14 cellular contexts compared by ENCODE assay signal in genomic region chr17:62165378-62165722, GRCh38.
DNase-seq lines count a peak whose midpoint lies in the region; ATAC-seq and TF ChIP-seq lines count a peak whose summit lies in the region.
"Had no signal": no experiment of that assay in that cellular context is flagged by ENCODE, and none has a peak within 500 bp of the region (broad histone marks: within the 10 kb centered on the region; RNA-seq: fewer than 3 reads in every experiment).

No MANE protein-coding gene starts in this region.

- TF ChIP-seq CTCF in GM06990 (IDR thresholded peaks at IDR 0.05; ENCODE audit: insufficient read depth, low read length, poor library complexity, severe bottlenecking) (no peak), Loucy (conservative IDR thresholded peaks at IDR 0.05; ENCODE audit: low read length) (no peak), mucosa of descending colon (IDR thresholded peaks at IDR 0.05) (no peak)

- H3K36me3 ChIP-seq in GM06990 (ENCODE audit: control insufficient read depth, insufficient read depth, low read length): no peaks in the 10 kb centered on the region
- no peaks in the 10 kb centered on the region for H3K36me3 ChIP-seq in Loucy (ENCODE audit: insufficient read depth, low read length)
- H3K36me3 ChIP-seq in mucosa of descending colon (ENCODE audit: low read depth): no peaks in the 10 kb centered on the region

- H3K27me3 ChIP-seq in GM06990 (replicated peaks; ENCODE audit: control insufficient read depth, insufficient read depth, low read length) (no peaks in the 10 kb centered on the region), Loucy (ENCODE audit: insufficient read depth, low read length, poor library complexity, severe bottlenecking) (no peaks in the 10 kb centered on the region)
- H3K27me3 ChIP-seq: testis had no signal

- H3K4me1 ChIP-seq in Loucy (ENCODE audit: insufficient read depth, low read length, poor library complexity, severe bottlenecking): peaks cover 7% of the 10 kb centered on the region
- H3K4me1 ChIP-seq in mucosa of descending colon (ENCODE audit: low read depth): peaks cover 3% of the 10 kb centered on the region
- H3K4me1 ChIP-seq: testis had no signal

- no peaks in the 10 kb centered on the region for H3F3A ChIP-seq in Loucy (ENCODE audit: low read depth)

- H3K9me3 ChIP-seq in Loucy (ENCODE audit: insufficient read depth, low read depth, low read length) (no peaks in the 10 kb centered on the region), mucosa of descending colon (no peaks in the 10 kb centered on the region)
- H3K9me3 ChIP-seq: testis had no signal

- H3K4me2 ChIP-seq in Loucy (ENCODE audit: low read depth, low read length, poor library complexity, severe bottlenecking): peak overlapping the region; percentile 17

- no peaks in the 10 kb centered on the region for H3K79me2 ChIP-seq in Loucy (ENCODE audit: insufficient read depth, low read length)

- H2AFZ ChIP-seq in Loucy (ENCODE audit: low read length): no peak overlapping the region

- DNase-seq in GM06990 (ENCODE audit: extremely low read depth, insufficient read length) (peak; percentile 24), mucosa of descending colon (peak in 1 of 3 donors; percentile 44), COLO829 (ENCODE audit: low spot score) (no peak), middle frontal gyrus (ENCODE audit: extremely low spot score, low spot score) (no peak), germinal center (ENCODE audit: low spot score) (no peak)
- DNase-seq: activated CD4-positive, alpha-beta T cell treated with anti-CD3 and anti-CD28 coated beads for 48 hours; C1 segment of cervical spinal cord; HFFc6; hypothalamus; left cardiac atrium; SHP77; testis had no signal

- intact Hi-C loops in mucosa of descending colon (cut with DNase I, micrococcal nuclease): no loop called here

- H3K4me3 ChIP-seq in GM06990 (replicated peaks; ENCODE audit: low read depth, low read length) (no peak overlapping the region), Loucy (ENCODE audit: low read length, poor library complexity, severe bottlenecking) (no peak overlapping the region), mucosa of descending colon (no peak overlapping the region)
- H3K4me3 ChIP-seq: testis had no signal

- H3K9ac ChIP-seq in Loucy (ENCODE audit: low read depth, low read length, poor library complexity, severe bottlenecking): no peak overlapping the region

- H3K9me2 ChIP-seq in Loucy (replicated peaks; ENCODE audit: low read depth, low read length): no peaks in the 10 kb centered on the region

- no peaks in the 10 kb centered on the region for H4K20me1 ChIP-seq in Loucy (ENCODE audit: insufficient read depth, low read length, poor library complexity, severe bottlenecking)

- ATAC-seq in GM19035 (IDR thresholded peaks at IDR 0.05; ENCODE audit: unreplicated experiment) (peak; percentile 69), mucosa of descending colon (peak; percentile 84)
- ATAC-seq: left cardiac atrium had no signal
